In the genomic region with DNA sequence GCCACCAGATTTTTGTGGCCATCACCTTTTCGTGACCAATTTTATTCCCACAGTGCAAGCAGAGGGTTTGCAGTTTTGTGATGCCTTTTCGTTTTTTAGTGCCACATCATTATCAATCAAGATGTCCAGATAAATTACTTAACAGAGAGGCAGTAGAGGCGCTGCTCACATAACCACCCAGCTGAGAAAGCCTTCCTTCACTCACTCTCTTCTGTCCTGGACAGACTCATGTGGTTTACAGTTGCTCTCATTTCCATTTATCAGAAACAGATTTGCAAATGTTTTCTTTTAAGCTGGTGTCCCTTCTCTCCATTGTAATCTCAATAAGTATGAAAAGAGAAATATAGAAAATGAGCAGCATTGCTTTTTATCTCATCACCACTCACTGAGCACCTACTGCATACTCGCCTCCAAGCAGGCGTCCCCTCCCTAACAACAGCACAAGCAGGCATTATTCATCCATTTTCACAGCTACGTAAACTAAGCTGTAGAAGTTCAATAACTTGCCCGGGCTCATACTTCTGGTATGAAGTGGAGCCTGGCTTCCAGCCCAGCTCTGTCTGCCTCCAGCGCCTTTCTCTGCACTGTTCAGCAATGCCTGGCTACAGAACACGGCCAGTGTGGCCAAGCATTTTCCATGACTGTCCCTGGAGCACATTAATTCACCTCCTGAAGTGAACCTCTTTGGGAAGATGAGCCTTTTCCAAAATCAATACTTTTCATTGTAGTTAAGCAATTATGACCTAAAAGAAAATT, we compare ENCODE assay signal across 9 cellular contexts. TPM values are rescaled to one million over a fixed set of nuclear protein-coding genes. Genes with fewer than 3 reads are reported as not detected.
DNase-seq lines count a peak whose midpoint lies in the region; ATAC-seq, FAIRE-seq and TF ChIP-seq lines count a peak whose summit lies in the region.
"Had no signal": no experiment of that assay in that cellular context is flagged by ENCODE, and none has a peak within 500 bp of the region (broad histone marks: within the 10 kb centered on the region; RNA-seq: fewer than 3 reads in every experiment).

No MANE protein-coding gene starts in this region.

- WGBS in right cardiac atrium: 38% methylated on average over 9 of the region's 9 CpGs
- 23% methylated on average over 9 of the region's 9 CpGs for WGBS in smooth muscle cell (ENCODE audit: low lambda C conversion rate)

- no peaks in the 10 kb centered on the region for H3K9me2 ChIP-seq in OCI-LY7 (ENCODE audit: insufficient read depth, low read length)

- H3K4me1 Mint-ChIP-seq in T-cell: peaks cover 35 to 55% (median 40%) of the 10 kb centered on the region in 3 donors

- no peak overlapping the region for H3K9ac ChIP-seq in smooth muscle cell (ENCODE audit: low read depth)

- no peaks in the 10 kb centered on the region for H3K27me3 Mint-ChIP-seq in T-cell

- H3K36me3 Mint-ChIP-seq in T-cell: peaks cover 34% of the 10 kb centered on the region

- no peak for TF ChIP-seq CTCF in ascending aorta (IDR thresholded peaks at IDR 0.05)
- no peak for TF ChIP-seq CTCF in smooth muscle cell (IDR thresholded peaks at IDR 0.05; ENCODE audit: borderline replicate concordance, insufficient read depth, poor library complexity, severe bottlenecking)
- TF ChIP-seq CTCF in OCI-LY7 (conservative IDR thresholded peaks at IDR 0.05; ENCODE audit: low read length): no peak
- TF ChIP-seq CTCF in GM20000 (IDR thresholded peaks at IDR 0.05; ENCODE audit: extremely low read depth, missing control alignments): no peak

- POLR2A ChIA-PET in OCI-LY7 (lab: Charles Lee): interaction anchor here (1.3 to 2.6 kb wide), 2 partner anchors 10 kb away, joined by 4 to 22 read pairs; no protein-coding TSS in a partner anchor
- POLR2A ChIA-PET in T-cell (lab: Charles Lee): interaction anchor here in 1 of 2 donors (0.6 kb wide), 4 partner anchors 8 to 358 kb away, joined by 3 read pairs; no protein-coding TSS in a partner anchor

- intact Hi-C loops in ascending aorta (cut with DNase I) (loop anchor here (2.0 to 5.0 kb wide), 3 partner anchors 53 to 120 kb away; no protein-coding TSS in a partner anchor), right cardiac atrium (cut with DNase I) (no loop called here), OCI-LY7 (cut with micrococcal nuclease; ENCODE audit: unreplicated experiment) (no loop called here)

- H3K27me3 ChIP-seq in ascending aorta (no peaks in the 10 kb centered on the region), right cardiac atrium (ENCODE audit: control insufficient read depth, insufficient read depth) (no peaks in the 10 kb centered on the region), smooth muscle cell (ENCODE audit: low read depth) (no peaks in the 10 kb centered on the region)

- ATAC-seq in right cardiac atrium: peak; percentile 85 to 88
- no peak for ATAC-seq in T-cell (replicated peaks in 1 of 4)

- H3K4me3 Mint-ChIP-seq in T-cell: no peak overlapping the region

- peak overlapping the region; percentile 77 to 83 for H3K27ac ChIP-seq in ascending aorta
- peak overlapping the region; percentile 55 for H3K27ac ChIP-seq in right cardiac atrium (ENCODE audit: low read length)
- peak overlapping the region; percentile 79 for H3K27ac ChIP-seq in smooth muscle cell (ENCODE audit: low read depth)
- H3K27ac ChIP-seq in OCI-LY7 (ENCODE audit: low read depth, low read length, poor library complexity, severe bottlenecking): no peak overlapping the region

- no peaks in the 10 kb centered on the region for H4K20me1 ChIP-seq in smooth muscle cell (ENCODE audit: low read depth)
- no peaks in the 10 kb centered on the region for H4K20me1 ChIP-seq in OCI-LY7 (ENCODE audit: insufficient read depth, low read length)

- H3K4me1 ChIP-seq in ascending aorta (peaks cover 4 to 20% of the 10 kb centered on the region in 2 donors), right cardiac atrium (ENCODE audit: control insufficient read depth, insufficient read depth, low read length) (peaks cover 9% of the 10 kb centered on the region), smooth muscle cell (ENCODE audit: low read depth) (peaks cover 16% of the 10 kb centered on the region), OCI-LY7 (ENCODE audit: insufficient read depth, low read length, poor library complexity, severe bottlenecking) (peaks cover 10% of the 10 kb centered on the region)

- H3K4me3 ChIP-seq in ascending aorta (peak overlapping the region in 1 of 2 donors; percentile 15), right cardiac atrium (ENCODE audit: low read length) (no peak overlapping the region), smooth muscle cell (no peak overlapping the region), OCI-LY7 (ENCODE audit: low read depth, low read length, poor library complexity, severe bottlenecking) (no peak overlapping the region)

- H3K79me2 ChIP-seq in smooth muscle cell (ENCODE audit: low read depth) (no peaks in the 10 kb centered on the region), OCI-LY7 (ENCODE audit: insufficient read depth, low read depth, low read length) (no peaks in the 10 kb centered on the region)

- H3K27ac Mint-ChIP-seq in T-cell: no peak overlapping the region

- H3K4me2 ChIP-seq in smooth muscle cell: peak overlapping the region; percentile 28
- H3K4me2 ChIP-seq in OCI-LY7 (ENCODE audit: low read length): no peak overlapping the region

- CTCF ChIA-PET in OCI-LY7 (lab: Charles Lee; ENCODE audit: unreplicated experiment) (interaction anchor here (0.6 to 2.1 kb wide), 2 partner anchors 11 to 209 kb away, joined by 3 to 6 read pairs; no protein-coding TSS in a partner anchor), T-cell (lab: Charles Lee) (no interaction called here)

- no peaks in the 10 kb centered on the region for H3K9me3 Mint-ChIP-seq in T-cell

- no peaks in the 10 kb centered on the region for H3K9me3 ChIP-seq in ascending aorta
- H3K9me3 ChIP-seq in right cardiac atrium (ENCODE audit: control insufficient read depth, low read length): no peaks in the 10 kb centered on the region
- no peaks in the 10 kb centered on the region for H3K9me3 ChIP-seq in smooth muscle cell (replicated peaks; ENCODE audit: low read depth)
- H3K9me3 ChIP-seq in OCI-LY7 (ENCODE audit: low read length): no peaks in the 10 kb centered on the region

- no TSS peak for BruUV-seq in OCI-LY7 (replicated peaks; lab: Mats Ljungman, UMichigan)

- H2AFZ ChIP-seq in smooth muscle cell (ENCODE audit: low read depth): peak overlapping the region; percentile 61
- no peak overlapping the region for H2AFZ ChIP-seq in OCI-LY7 (ENCODE audit: low read length)

- H3K36me3 ChIP-seq in ascending aorta (no peaks in the 10 kb centered on the region), smooth muscle cell (ENCODE audit: low read depth) (no peaks in the 10 kb centered on the region), OCI-LY7 (ENCODE audit: insufficient read depth, low read length) (peaks cover 78% of the 10 kb centered on the region)

- H3F3A ChIP-seq in smooth muscle cell (ENCODE audit: low read depth): peaks cover 15% of the 10 kb centered on the region

- peak; percentile 41 for FAIRE-seq in H54 (lab: Jason Lieb, UNC)
- FAIRE-seq: H1 had no signal

- DNase-seq in H54 (ENCODE audit: insufficient read length, low spot score): peak; percentile 32
- DNase-seq in ascending aorta (ENCODE audit: low spot score in 2 of 2): peak; percentile 45 to 94
- DNase-seq in right cardiac atrium: peak; percentile 92 to 96 (median 93)
- peak; percentile 5 for DNase-seq in smooth muscle cell (lab: John Stamatoyannopoulos, UW; ENCODE audit: unreplicated experiment)
- no peak for DNase-seq in Kasumi-1 (lab: John Stamatoyannopoulos, UW)
- DNase-seq in OCI-LY7 (ENCODE audit: low spot score): no peak
- DNase-seq in T-cell: no peak
- DNase-seq in GM20000 (ENCODE audit: low spot score): no peak

- no peak for TF ChIP-seq POLR2A in H54 (IDR thresholded peaks at IDR 0.05; ENCODE audit: low read depth, low read length)

RNA-seq across cellular contexts. Expression of a gene that starts 34.6 kb away (rescaled TPM):
- total RNA-seq in ascending aorta: 13.2 TPM
- total RNA-seq in right cardiac atrium: 10 to 100 TPM; 48.3 to 53.5 (median 50.6) TPM
- 8.1 TPM for polyA plus RNA-seq in right cardiac atrium
- total RNA-seq in smooth muscle cell: 35.1 and 37.3 TPM in 2 replicates
- 9.9 and 12.4 TPM in 2 replicates for polyA plus RNA-seq in smooth muscle cell
- 13.9 and 25.5 TPM in 2 replicates for total RNA-seq in OCI-LY7 (2014; rRNA removed; shearing (Covaris generic))
- 33.2 and 34.5 TPM in 2 replicates for total RNA-seq in OCI-LY7 (2022)
- 10 to 100 TPM in 1 of 5 donors, 1 to 10 TPM in 4; 4.0 to 13.8 (median 7.3) TPM for total RNA-seq in T-cell

Comparison
In these comparisons a context has a peak if more than half of its experiments do, and no peak if none do; other contexts are left out.
1. DNase-seq: peak in H54 (single experiment), ascending aorta (2 of 2), right cardiac atrium (3 of 3) and smooth muscle cell (single experiment); none in Kasumi-1 (0 of 2), OCI-LY7 (single experiment), T-cell (0 of 34) and GM20000 (single experiment).
2. ATAC-seq: peak in right cardiac atrium (2 of 2); none in T-cell (0 of 4).